Comparison of ENCODE assay signal across 1 cellular context in the genomic region with DNA sequence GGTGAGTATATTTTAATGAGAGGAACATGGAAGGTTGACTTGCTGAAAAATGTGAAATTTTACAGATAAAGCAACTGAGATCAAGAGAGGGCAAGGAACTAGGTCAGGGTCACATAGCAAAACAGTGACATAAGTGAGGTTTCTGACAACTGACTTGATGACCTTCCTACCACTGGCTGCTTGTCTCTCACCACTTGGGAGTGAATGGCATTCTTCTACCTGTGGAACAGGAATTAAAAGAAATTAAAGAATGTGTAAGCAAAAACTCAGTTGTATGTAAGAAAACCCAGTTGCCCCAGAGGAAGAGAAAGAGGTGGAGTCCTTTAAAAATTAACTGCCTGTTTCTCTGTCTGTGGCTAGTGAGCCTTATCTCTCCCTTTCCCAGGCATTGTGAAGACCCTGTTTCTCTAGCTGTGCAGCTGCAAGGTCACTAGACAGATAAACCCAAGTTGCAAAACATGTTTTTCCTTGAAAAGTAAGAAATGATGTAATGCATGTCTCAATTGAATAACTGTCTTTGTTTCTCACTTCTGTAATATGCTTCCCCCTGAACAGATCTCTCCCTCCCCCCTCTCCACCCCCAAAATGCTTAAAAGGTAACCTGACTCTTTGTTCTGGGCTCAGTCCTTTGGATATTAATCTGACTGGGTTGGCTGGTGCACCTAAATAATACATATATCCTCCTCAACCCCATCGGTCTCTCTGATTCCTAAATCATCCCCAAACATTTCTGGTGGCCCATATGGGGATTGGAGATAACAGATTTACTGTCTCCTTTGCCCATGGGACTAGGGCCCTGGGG.
TF ChIP-seq lines count a peak whose summit lies in the region.

No MANE protein-coding gene starts in this region.

TF ChIP-seq in HepG2, 621 proteins besides CTCF, POLR2A, EP300 and RAD21 (continued from another document and continues in another):
- TF ChIP-seq ISL2 (CRISPR knock-in tag; IDR thresholded peaks at IDR 0.05) (peak; percentile 95; the same call in 1 of the 2 replicates), ZNF292 (CRISPR knock-in tag; IDR thresholded peaks at IDR 0.05; ENCODE audit: borderline replicate concordance, low read depth) (peak; percentile 38; the same call in 1 of the 2 replicates), HOXA5 (CRISPR knock-in tag; IDR thresholded peaks at IDR 0.05) (peak; percentile 71; the same call in 1 of the 2 replicates), ZFYVE20 (CRISPR knock-in tag; IDR thresholded peaks at IDR 0.05; ENCODE audit: borderline replicate concordance, low read depth) (no peak), HDAC6 (IDR thresholded peaks at IDR 0.05; ENCODE audit: low read depth, low read length) (no peak), ZNF17 (CRISPR knock-in tag; IDR thresholded peaks at IDR 0.05) (no peak), SOX5 (CRISPR knock-in tag; IDR thresholded peaks at IDR 0.05; ENCODE audit: borderline replicate concordance) (peak; percentile 84), REST (IDR thresholded peaks at IDR 0.05; ENCODE audit: borderline replicate concordance in 1 of 2, low read depth in 1 of 2, low read length in 2 of 2) (0 out of 4 replicates have a peak, but pooled peaks of 1 of the 2 experiments have one; percentile 8), SIX4 (CRISPR knock-in tag; IDR thresholded peaks at IDR 0.05) (peak; percentile 90), SOX13 (IDR thresholded peaks at IDR 0.05) (peak; percentile 20), SOX13 (CRISPR knock-in tag; conservative IDR thresholded peaks at IDR 0.05 in 1 of 2, IDR thresholded peaks at IDR 0.05 in 1 of 2) (peak in 1 of 2 experiments; percentile 95; a peak in 2 of 4 replicates), PHF21A (CRISPR knock-in tag; IDR thresholded peaks at IDR 0.05) (0 out of 2 replicates have a peak, but pooled peaks have one; percentile 50), ZNF234 (CRISPR knock-in tag; conservative IDR thresholded peaks at IDR 0.05) (no peak), RBAK (CRISPR knock-in tag; IDR thresholded peaks at IDR 0.05) (no peak), YEATS4 (CRISPR knock-in tag; IDR thresholded peaks at IDR 0.05; ENCODE audit: borderline replicate concordance) (peak; percentile 69), ZNF547 (CRISPR knock-in tag; IDR thresholded peaks at IDR 0.05) (no peak), ZNF331 (CRISPR knock-in tag; IDR thresholded peaks at IDR 0.05) (peak; percentile 79; the same call in 1 of the 2 replicates), ZNF772 (CRISPR knock-in tag; IDR thresholded peaks at IDR 0.05) (peak; percentile 24; the same call in 1 of the 2 replicates), ZSCAN30 (CRISPR knock-in tag; IDR thresholded peaks at IDR 0.05) (no peak), ZNF773 (CRISPR knock-in tag; IDR thresholded peaks at IDR 0.05; ENCODE audit: borderline replicate concordance) (no peak), DNMT1 (CRISPR knock-in tag; IDR thresholded peaks at IDR 0.05) (no peak), ZNF138 (CRISPR knock-in tag; IDR thresholded peaks at IDR 0.05; ENCODE audit: low read depth) (no peak), NR2F2 (IDR thresholded peaks at IDR 0.05; ENCODE audit: borderline replicate concordance, low read depth) (peak; percentile 60), HOXA9 (CRISPR knock-in tag; IDR thresholded peaks at IDR 0.05; ENCODE audit: borderline replicate concordance) (no peak), ZNF224 (CRISPR knock-in tag; IDR thresholded peaks at IDR 0.05) (peak; percentile 22; the same call in 1 of the 2 replicates), JDP2 (CRISPR knock-in tag; IDR thresholded peaks at IDR 0.05; ENCODE audit: borderline replicate concordance) (no peak; the same call in 1 of the 2 replicates), ZNF33A (CRISPR knock-in tag; IDR thresholded peaks at IDR 0.05; ENCODE audit: borderline replicate concordance) (peak; percentile 89; the same call in 1 of the 2 replicates), DR1 (CRISPR knock-in tag; IDR thresholded peaks at IDR 0.05) (peak; percentile 35; the same call in 1 of the 2 replicates), ZNF709 (CRISPR knock-in tag; IDR thresholded peaks at IDR 0.05) (0 out of 2 replicates have a peak, but pooled peaks have one; percentile 18), ZNF382 (CRISPR knock-in tag; IDR thresholded peaks at IDR 0.05; ENCODE audit: borderline replicate concordance) (no peak), HOMEZ (CRISPR knock-in tag; IDR thresholded peaks at IDR 0.05; ENCODE audit: low read depth) (no peak), ZNF296 (CRISPR knock-in tag; conservative IDR thresholded peaks at IDR 0.05) (no peak), FLYWCH1 (CRISPR knock-in tag; IDR thresholded peaks at IDR 0.05) (no peak), HNRNPH1 (optimal IDR thresholded peaks at IDR 0.05; ENCODE audit: low read depth, low read length) (no peak), ZNF768 (CRISPR knock-in tag; IDR thresholded peaks at IDR 0.05) (no peak; the same call in 1 of the 2 replicates), ZNF710 (CRISPR knock-in tag; IDR thresholded peaks at IDR 0.05; ENCODE audit: borderline replicate concordance) (peak; percentile 85; the same call in 1 of the 2 replicates)
- TF ChIP-seq, protein P1, sequence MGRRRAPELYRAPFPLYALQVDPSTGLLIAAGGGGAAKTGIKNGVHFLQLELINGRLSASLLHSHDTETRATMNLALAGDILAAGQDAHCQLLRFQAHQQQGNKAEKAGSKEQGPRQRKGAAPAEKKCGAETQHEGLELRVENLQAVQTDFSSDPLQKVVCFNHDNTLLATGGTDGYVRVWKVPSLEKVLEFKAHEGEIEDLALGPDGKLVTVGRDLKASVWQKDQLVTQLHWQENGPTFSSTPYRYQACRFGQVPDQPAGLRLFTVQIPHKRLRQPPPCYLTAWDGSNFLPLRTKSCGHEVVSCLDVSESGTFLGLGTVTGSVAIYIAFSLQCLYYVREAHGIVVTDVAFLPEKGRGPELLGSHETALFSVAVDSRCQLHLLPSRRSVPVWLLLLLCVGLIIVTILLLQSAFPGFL (CRISPR knock-in tag; IDR thresholded peaks at IDR 0.05): no peak
- TF ChIP-seq, protein P2, sequence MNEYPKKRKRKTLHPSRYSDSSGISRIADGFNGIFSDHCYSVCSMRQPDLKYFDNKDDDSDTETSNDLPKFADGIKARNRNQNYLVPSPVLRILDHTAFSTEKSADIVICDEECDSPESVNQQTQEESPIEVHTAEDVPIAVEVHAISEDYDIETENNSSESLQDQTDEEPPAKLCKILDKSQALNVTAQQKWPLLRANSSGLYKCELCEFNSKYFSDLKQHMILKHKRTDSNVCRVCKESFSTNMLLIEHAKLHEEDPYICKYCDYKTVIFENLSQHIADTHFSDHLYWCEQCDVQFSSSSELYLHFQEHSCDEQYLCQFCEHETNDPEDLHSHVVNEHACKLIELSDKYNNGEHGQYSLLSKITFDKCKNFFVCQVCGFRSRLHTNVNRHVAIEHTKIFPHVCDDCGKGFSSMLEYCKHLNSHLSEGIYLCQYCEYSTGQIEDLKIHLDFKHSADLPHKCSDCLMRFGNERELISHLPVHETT (CRISPR knock-in tag; conservative IDR thresholded peaks at IDR 0.05): 0 out of 2 replicates have a peak, but pooled peaks have one; percentile 48
- TF ChIP-seq, protein P3, sequence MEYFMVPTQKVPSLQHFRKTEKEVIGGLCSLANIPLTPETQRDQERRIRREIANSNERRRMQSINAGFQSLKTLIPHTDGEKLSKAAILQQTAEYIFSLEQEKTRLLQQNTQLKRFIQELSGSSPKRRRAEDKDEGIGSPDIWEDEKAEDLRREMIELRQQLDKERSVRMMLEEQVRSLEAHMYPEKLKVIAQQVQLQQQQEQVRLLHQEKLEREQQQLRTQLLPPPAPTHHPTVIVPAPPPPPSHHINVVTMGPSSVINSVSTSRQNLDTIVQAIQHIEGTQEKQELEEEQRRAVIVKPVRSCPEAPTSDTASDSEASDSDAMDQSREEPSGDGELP (IDR thresholded peaks at IDR 0.05; ENCODE audit: borderline replicate concordance, low read depth): peak; percentile 35; the same call in 1 of the 2 replicates
- TF ChIP-seq, protein P4, sequence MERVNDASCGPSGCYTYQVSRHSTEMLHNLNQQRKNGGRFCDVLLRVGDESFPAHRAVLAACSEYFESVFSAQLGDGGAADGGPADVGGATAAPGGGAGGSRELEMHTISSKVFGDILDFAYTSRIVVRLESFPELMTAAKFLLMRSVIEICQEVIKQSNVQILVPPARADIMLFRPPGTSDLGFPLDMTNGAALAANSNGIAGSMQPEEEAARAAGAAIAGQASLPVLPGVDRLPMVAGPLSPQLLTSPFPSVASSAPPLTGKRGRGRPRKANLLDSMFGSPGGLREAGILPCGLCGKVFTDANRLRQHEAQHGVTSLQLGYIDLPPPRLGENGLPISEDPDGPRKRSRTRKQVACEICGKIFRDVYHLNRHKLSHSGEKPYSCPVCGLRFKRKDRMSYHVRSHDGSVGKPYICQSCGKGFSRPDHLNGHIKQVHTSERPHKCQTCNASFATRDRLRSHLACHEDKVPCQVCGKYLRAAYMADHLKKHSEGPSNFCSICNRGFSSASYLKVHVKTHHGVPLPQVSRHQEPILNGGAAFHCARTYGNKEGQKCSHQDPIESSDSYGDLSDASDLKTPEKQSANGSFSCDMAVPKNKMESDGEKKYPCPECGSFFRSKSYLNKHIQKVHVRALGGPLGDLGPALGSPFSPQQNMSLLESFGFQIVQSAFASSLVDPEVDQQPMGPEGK (CRISPR knock-in tag; IDR thresholded peaks at IDR 0.05): peak; percentile 86
